In the genomic region with DNA sequence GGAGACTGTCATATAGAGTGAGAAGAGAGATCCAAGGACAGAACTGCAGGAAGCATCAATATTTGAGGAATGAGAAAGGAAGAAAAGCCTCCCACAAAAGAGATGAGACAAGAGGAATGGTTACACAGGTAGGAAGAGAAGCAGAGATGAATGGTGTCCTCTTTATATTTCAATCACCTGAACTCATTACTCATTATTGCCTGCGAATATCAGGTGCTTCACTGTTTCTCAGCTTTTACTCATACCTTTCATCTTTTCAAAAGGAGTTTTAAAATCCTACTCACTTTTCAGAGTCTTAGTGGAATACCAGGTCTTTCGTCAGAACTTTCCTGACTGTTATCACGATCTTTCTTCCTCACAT, we compare ENCODE assay signal across 7 cellular contexts. TPM values are rescaled to one million over a fixed set of nuclear protein-coding genes. Genes with fewer than 3 reads are reported as not detected.
A peak's percentile ranks its signal among the peaks of the same experiment; 100 is the strongest.
DNase-seq lines count a peak whose midpoint lies in the region; ATAC-seq and TF ChIP-seq lines count a peak whose summit lies in the region.

No MANE protein-coding gene starts in this region.

- no peak for TF ChIP-seq CTCF in breast epithelium (IDR thresholded peaks at IDR 0.05)
- no peak for TF ChIP-seq CTCF in nephron (IDR thresholded peaks at IDR 0.05; ENCODE audit: unreplicated experiment in 3 of 3)

- no peaks in the 10 kb centered on the region for H3K36me3 Mint-ChIP-seq in nephron (ENCODE audit: low read depth)

- no peaks in the 10 kb centered on the region for H3K4me1 ChIP-seq in breast epithelium

- H3K9me3 ChIP-seq in breast epithelium, result no peaks in the 10 kb centered on the region

- H3K4me1 Mint-ChIP-seq in nephron, result peaks cover 10% of the 10 kb centered on the region

- no peaks in the 10 kb centered on the region for H3K9me3 Mint-ChIP-seq in nephron

- peak overlapping the region in 2 of 3 experiments; percentile 6 to 47 for H3K27ac Mint-ChIP-seq in nephron

- peak overlapping the region; percentile 33 to 69 for H3K27ac ChIP-seq in breast epithelium

- ATAC-seq in GM19452 (IDR thresholded peaks at IDR 0.05; ENCODE audit: unreplicated experiment) (peak; percentile 22), HG03064 (IDR thresholded peaks at IDR 0.05; ENCODE audit: low read depth, unreplicated experiment) (peak; percentile 26)

- no peak for TF ChIP-seq POLR2A in breast epithelium (IDR thresholded peaks at IDR 0.05)

- peak overlapping the region; percentile 59 to 77 (median 74) for H3K4me3 Mint-ChIP-seq in nephron

- H3K27me3 ChIP-seq in breast epithelium, result no peaks in the 10 kb centered on the region

- peak overlapping the region; percentile 35 to 63 (median 51) for H3K4me3 ChIP-seq in breast epithelium

- no peaks in the 10 kb centered on the region for H3K36me3 ChIP-seq in breast epithelium

- H3K27me3 Mint-ChIP-seq in nephron (ENCODE audit: low read depth), result peaks cover 5% of the 10 kb centered on the region

- DNase-seq in breast epithelium (ENCODE audit: low spot score in 2 of 2), result no peak
- no peak for DNase-seq in hippocampal formation (lab: John Stamatoyannopoulos, UW)
- no peak for DNase-seq in activated CD4-positive, alpha-beta T cell treated with anti-CD3 and anti-CD28 coated beads for 1 hour
- no peak for DNase-seq in C1 segment of cervical spinal cord (lab: John Stamatoyannopoulos, UW)

- intact Hi-C loops in breast epithelium (cut with DNase I; ENCODE audit: low total_unique reads), result no loop called here

RNA-seq across cellular contexts. Expression of a gene that starts 14.9 kb away (rescaled TPM):
- 10 to 100 TPM; 24.5 to 63.6 (median 50.8) TPM for total RNA-seq in breast epithelium

RNA-seq across cellular contexts. Expression of a gene that starts 37.9 kb away (rescaled TPM):
- 10 to 100 TPM; 30.2 to 90.1 (median 52.7) TPM for total RNA-seq in breast epithelium
